In genomic region chr3:167887096-167887495, GRCh38 we compare ENCODE assay signal across 1 cellular context.
TF ChIP-seq lines count a peak whose summit lies in the region.

No MANE protein-coding gene starts in this region.

TF ChIP-seq in H1, 55 proteins besides CTCF, POLR2A, EP300 and RAD21 (continued from another document):
- TF ChIP-seq RNF2 (IDR thresholded peaks at IDR 0.05; ENCODE audit: borderline replicate concordance, low read depth, low read length, missing control alignments, poor library complexity, severe bottlenecking), result no peak
- no peak for TF ChIP-seq NANOG (IDR thresholded peaks at IDR 0.05; ENCODE audit: insufficient read depth, low read depth, low read length, poor library complexity, severe bottlenecking)
- TF ChIP-seq CREB1 (IDR thresholded peaks at IDR 0.05), result no peak
- TF ChIP-seq, protein P1, sequence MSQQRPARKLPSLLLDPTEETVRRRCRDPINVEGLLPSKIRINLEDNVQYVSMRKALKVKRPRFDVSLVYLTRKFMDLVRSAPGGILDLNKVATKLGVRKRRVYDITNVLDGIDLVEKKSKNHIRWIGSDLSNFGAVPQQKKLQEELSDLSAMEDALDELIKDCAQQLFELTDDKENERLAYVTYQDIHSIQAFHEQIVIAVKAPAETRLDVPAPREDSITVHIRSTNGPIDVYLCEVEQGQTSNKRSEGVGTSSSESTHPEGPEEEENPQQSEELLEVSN (IDR thresholded peaks at IDR 0.05), result no peak
- no peak for TF ChIP-seq EGR1 (IDR thresholded peaks at IDR 0.05; ENCODE audit: borderline replicate concordance, low read depth, low read length)
